9 cellular contexts compared by ENCODE assay signal in the genomic region with DNA sequence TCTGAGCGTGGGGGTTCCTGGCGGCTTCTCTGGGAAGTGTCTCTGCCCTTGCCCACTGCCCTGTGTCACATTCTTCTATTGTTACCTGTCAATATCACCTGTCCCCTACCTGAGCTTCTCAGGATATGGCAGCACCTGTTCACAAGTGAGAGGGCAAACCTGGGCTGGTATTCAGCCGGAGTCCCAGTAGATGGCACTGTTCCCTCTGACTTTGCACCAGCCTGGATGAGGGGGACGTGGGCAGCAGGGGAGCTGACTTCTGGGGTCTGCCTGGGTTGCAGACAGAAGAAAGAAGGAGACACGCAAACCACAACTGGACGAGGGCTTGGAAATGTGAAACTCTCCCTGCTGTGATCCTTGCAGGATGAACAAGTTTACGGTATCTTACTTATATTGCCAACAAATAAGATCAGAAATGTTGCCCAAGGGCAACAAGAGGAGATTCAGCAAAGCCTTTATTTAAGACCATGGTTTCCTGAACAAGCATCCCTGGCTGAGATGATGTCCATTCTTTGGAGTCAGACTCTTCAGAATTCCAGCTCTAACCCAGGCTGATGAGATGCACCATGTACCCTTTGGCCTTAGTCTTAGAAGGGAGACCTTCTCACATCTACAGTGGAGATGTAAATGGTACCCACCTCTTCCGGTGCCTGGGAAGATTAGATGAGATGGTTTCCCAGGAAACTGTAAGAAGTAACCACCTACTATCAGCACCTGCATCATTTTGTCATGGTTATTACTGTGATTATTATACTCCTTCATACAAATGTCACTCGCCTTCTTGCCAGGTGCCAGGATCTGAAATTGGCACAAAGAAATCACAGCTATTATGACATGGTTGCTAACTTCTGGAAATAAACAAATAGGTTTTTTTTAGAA.
A peak's percentile ranks its signal among the peaks of the same experiment; 100 is the strongest.
DNase-seq lines count a peak whose midpoint lies in the region; TF ChIP-seq lines count a peak whose summit lies in the region.
"Had no signal": no experiment of that assay in that cellular context is flagged by ENCODE, and none has a peak within 500 bp of the region (broad histone marks: within the 10 kb centered on the region; RNA-seq: fewer than 3 reads in every experiment).

No MANE protein-coding gene starts in this region.

- H3K36me3 ChIP-seq in mammary epithelial cell (ENCODE audit: insufficient read depth, low read length), result no peaks in the 10 kb centered on the region

- no peaks in the 10 kb centered on the region for H3K27me3 ChIP-seq in mammary epithelial cell (ENCODE audit: insufficient read depth, low read length)

- H3K27ac Mint-ChIP-seq in nephron progenitor cell, result no peak overlapping the region
- H3K27ac Mint-ChIP-seq: activated naive CD8-positive, alpha-beta T cell had no signal

- H3K9me3 Mint-ChIP-seq in nephron progenitor cell, result peaks cover 9% of the 10 kb centered on the region

- no peaks in the 10 kb centered on the region for H3K9me3 ChIP-seq in mammary epithelial cell (replicated peaks; ENCODE audit: insufficient read depth, low read length)

- H3K4me2 ChIP-seq in mammary epithelial cell (ENCODE audit: insufficient read depth, low read depth, low read length), result no peak overlapping the region

- H3K36me3 Mint-ChIP-seq in nephron progenitor cell (ENCODE audit: low read depth), result no peaks in the 10 kb centered on the region

- TF ChIP-seq CTCF in mammary epithelial cell (conservative IDR thresholded peaks at IDR 0.05 in 1 of 2, IDR thresholded peaks at IDR 0.05 in 1 of 2; ENCODE audit: extremely low read depth in 1 of 2, insufficient read depth in 1 of 2, low read depth in 1 of 2, low read length in 2 of 2), result peak; percentile 69 to 84
- TF ChIP-seq CTCF in nephron progenitor cell (IDR thresholded peaks at IDR 0.05), result peak; percentile 65

- no peak overlapping the region for H2AFZ ChIP-seq in mammary epithelial cell (ENCODE audit: low read depth, low read length)

- no peaks in the 10 kb centered on the region for H3K79me2 ChIP-seq in mammary epithelial cell (ENCODE audit: insufficient read depth, low read length)

- BruUV-seq in mammary epithelial cell (replicated peaks; lab: Mats Ljungman, UMichigan), result no TSS peak

- no peaks in the 10 kb centered on the region for H4K20me1 ChIP-seq in mammary epithelial cell (ENCODE audit: insufficient read depth, low read length)

- in situ Hi-C loops in mammary epithelial cell (cut with MboI; ENCODE audit: low sequenced_read_pairs in 2 of 2), result no loop called here

- no peak overlapping the region for H3K4me3 ChIP-seq in mammary epithelial cell (replicated peaks in 1 of 3; ENCODE audit: insufficient read depth in 1 of 3, low read depth in 2 of 3, low read length in 3 of 3)

- DNase-seq in DMS53 (lab: John Stamatoyannopoulos, UW) (peak; percentile 23), DMS53 treated with DMSO at 0.1 percent for 48 hours (lab: John Stamatoyannopoulos, UW; ENCODE audit: unreplicated experiment) (no peak), NAMALWA (ENCODE audit: low spot score) (peak; percentile 32), mammary epithelial cell (no peak), nephron progenitor cell (peak; percentile 56), hypothalamus (lab: John Stamatoyannopoulos, UW) (no peak), CD1c-positive myeloid dendritic cell (ENCODE audit: extremely low spot score) (no peak)
- DNase-seq in activated CD4-positive, CD25-positive, alpha-beta regulatory T cell treated with anti-CD3 and anti-CD28 coated beads, Interleukin-2, amount 50 U/mL, for 72 hours, result no peak

- no peak overlapping the region for H3K4me3 Mint-ChIP-seq in nephron progenitor cell
- H3K4me3 Mint-ChIP-seq: activated naive CD8-positive, alpha-beta T cell had no signal

- 30% methylated on average over 9 of the region's 9 CpGs for WGBS in mammary epithelial cell (ENCODE audit: low coverage, missing lambda C conversion rate)

- CTCF ChIA-PET in mammary epithelial cell (lab: Charles Lee; ENCODE audit: low non-redundant PET), result interaction anchor here (0.6 kb wide), 1 partner anchor 402 kb away, joined by 9 read pairs; no protein-coding TSS in a partner anchor

- no peak overlapping the region for H3K9ac ChIP-seq in mammary epithelial cell (ENCODE audit: insufficient read depth, low read length)

- no peak overlapping the region for H3K27ac ChIP-seq in mammary epithelial cell (ENCODE audit: insufficient read depth, low read depth, low read length)

- intact Hi-C loops in mammary epithelial cell (cut with micrococcal nuclease), result loop anchor here (1.0 to 10.0 kb wide), 4 partner anchors 268 to 1023 kb away; partner anchors contain the start of gene CDH4

- H3K27me3 Mint-ChIP-seq in nephron progenitor cell (ENCODE audit: low read depth, poor library complexity), result peaks cover 49% of the 10 kb centered on the region

- H3K4me1 ChIP-seq in mammary epithelial cell (ENCODE audit: insufficient read depth, low read length), result no peaks in the 10 kb centered on the region

- dilution Hi-C loops in mammary epithelial cell (cut with HindIII; ENCODE audit: low sequenced_read_pairs), result no loop called here

- H3K4me1 Mint-ChIP-seq in nephron progenitor cell, result no peaks in the 10 kb centered on the region

Comparison
In these comparisons a context has a peak if more than half of its experiments do, and no peak if none do; other contexts are left out.
1. DNase-seq: peak in DMS53 (single experiment), NAMALWA (single experiment) and nephron progenitor cell (single experiment); none in DMS53 treated with DMSO at 0.1 percent for 48 hours (single experiment), mammary epithelial cell (single experiment), hypothalamus (0 of 51), activated CD4-positive, CD25-positive, alpha-beta regulatory T cell treated with anti-CD3 and anti-CD28 coated beads, Interleukin-2, amount 50 U/mL, for 72 hours (single experiment) and CD1c-positive myeloid dendritic cell (single experiment).